8 cellular contexts compared by ENCODE assay signal in genomic region chr9:70260007-70260443, GRCh38. TPM values are rescaled to one million over a fixed set of nuclear protein-coding genes. Genes with fewer than 3 reads are reported as not detected.
A peak's percentile ranks its signal among the peaks of the same experiment; 100 is the strongest.
DNase-seq lines count a peak whose midpoint lies in the region; ATAC-seq and TF ChIP-seq lines count a peak whose summit lies in the region.

No MANE protein-coding gene starts in this region.

- no peaks in the 10 kb centered on the region for H3K27me3 ChIP-seq in GM23248 (replicated peaks; ENCODE audit: insufficient read depth)
- no peaks in the 10 kb centered on the region for H3K27me3 ChIP-seq in rectal smooth muscle tissue (ENCODE audit: control insufficient read depth, insufficient read depth, low read length)

- no peaks in the 10 kb centered on the region for H3K9me2 ChIP-seq in GM23248 (ENCODE audit: insufficient read depth)

- H3K4me1 Mint-ChIP-seq in T-cell: peaks cover 61 to 69% (median 62%) of the 10 kb centered on the region in 3 donors

- H3K27ac Mint-ChIP-seq in T-cell: peak overlapping the region; percentile 34 to 66

- H2AFZ ChIP-seq in GM23248: no peak overlapping the region

- H3K27me3 Mint-ChIP-seq in T-cell: no peaks in the 10 kb centered on the region

- peak overlapping the region; percentile 92 for H3K4me3 ChIP-seq in GM23248
- H3K4me3 ChIP-seq in fibroblast of the aortic adventitia (ENCODE audit: low read depth, low read length): peak overlapping the region; percentile 91
- peak overlapping the region; percentile 79 for H3K4me3 ChIP-seq in rectal smooth muscle tissue (ENCODE audit: low read length)

- no peaks in the 10 kb centered on the region for H3K9me3 Mint-ChIP-seq in T-cell

- H3K9me3 ChIP-seq in GM23248 (ENCODE audit: low read depth): no peaks in the 10 kb centered on the region

- peaks cover 28% of the 10 kb centered on the region for H3K36me3 Mint-ChIP-seq in T-cell

- H4K20me1 ChIP-seq in GM23248 (ENCODE audit: insufficient read depth): peaks cover 10% of the 10 kb centered on the region; the same call in 1 of the 2 replicates

- H3K79me2 ChIP-seq in GM23248 (ENCODE audit: insufficient read depth): peaks cover 79% of the 10 kb centered on the region

- peaks cover 33% of the 10 kb centered on the region for H3K36me3 ChIP-seq in GM23248 (ENCODE audit: low read depth)
- H3K36me3 ChIP-seq in rectal smooth muscle tissue (ENCODE audit: control insufficient read depth, insufficient read depth, low read length): peaks cover 3% of the 10 kb centered on the region

- no peak for TF ChIP-seq CTCF in fibroblast of the aortic adventitia (IDR thresholded peaks at IDR 0.05; ENCODE audit: insufficient read depth, low read length)

- H3K4me1 ChIP-seq in GM23248 (ENCODE audit: insufficient read depth): peaks cover 72% of the 10 kb centered on the region
- peaks cover 21% of the 10 kb centered on the region for H3K4me1 ChIP-seq in rectal smooth muscle tissue (ENCODE audit: control insufficient read depth, insufficient read depth, low read length)

- POLR2A ChIA-PET in T-cell (lab: Charles Lee): interaction anchor here (0.6 to 0.8 kb wide), 3 partner anchors 13 to 304 kb away, joined by 4 to 8 read pairs (median 6); no protein-coding TSS in a partner anchor

- in situ Hi-C loops in GM23248 (cut with MboI): no loop called here

- H3K27ac ChIP-seq in GM23248: peak overlapping the region; percentile 97
- H3K27ac ChIP-seq in rectal smooth muscle tissue (ENCODE audit: low read depth, low read length): no peak overlapping the region

- peak overlapping the region; percentile 95 to 99 (median 96) for H3K4me3 Mint-ChIP-seq in T-cell

- H3F3A ChIP-seq in GM23248 (ENCODE audit: insufficient read depth): peaks cover 23% of the 10 kb centered on the region

- DNase-seq in GM23248 (no peak), T-cell (no peak), fibroblast of the aortic adventitia (ENCODE audit: low read depth) (no peak), NCI-H774 (lab: John Stamatoyannopoulos, UW) (no peak), activated gamma-delta T cell treated with Interleukin-2 at 50 U/mL for 16 hours (no peak)

- H3K9ac ChIP-seq in GM23248: peak overlapping the region; percentile 94
- H3K9ac ChIP-seq in rectal smooth muscle tissue (ENCODE audit: low read length): no peak overlapping the region

- CTCF ChIA-PET in T-cell (lab: Charles Lee): no interaction called here

- WGBS in GM23248 (ENCODE audit: low coverage in 1 of 2, low lambda C conversion rate in 2 of 2, missing lambda C conversion rate in 2 of 2), 2 experiments: 95 to 96% methylated on average over 29 to 30 of the region's 30 CpGs

- ATAC-seq in T-cell (replicated peaks in 1 of 4) (no peak), HG03025 (IDR thresholded peaks at IDR 0.05; ENCODE audit: low FRiP score, unreplicated experiment) (no peak), HG02884 (IDR thresholded peaks at IDR 0.05; ENCODE audit: unreplicated experiment) (no peak)

- H3K4me2 ChIP-seq in GM23248 (ENCODE audit: unreplicated experiment): peak overlapping the region; percentile 91

RNA-seq across cellular contexts. Expression of gene SMC5, which starts 1.2 kb away (rescaled TPM):
- 12.5 and 16.4 TPM in 2 replicates for total RNA-seq in GM23248 (2014; rRNA removed; shearing (Covaris generic))
- 14.9 and 15.1 TPM in 2 replicates for polyA plus RNA-seq in GM23248 (2016; fragmentation: Nextera tagmentation; extraction: Ambion mirVana)
- total RNA-seq in T-cell (10 to 100 TPM; 31.6 to 35.5 (median 34.5) TPM), fibroblast of the aortic adventitia (ENCODE audit: low replicate concordance) (23.9 and 38.8 TPM in 2 replicates)
